ENCODE assay signal across 1 cellular context in genomic region chr16:4116328-4117249, GRCh38.
TF ChIP-seq lines count a peak whose summit lies in the region.

ADCY9 (minus strand) TSS chr16:4116442; CDS start chr16:4115442, 1,000 bp downstream.

TF ChIP-seq in HEK293, 187 proteins besides CTCF, POLR2A, EP300 and RAD21 (continued from another document and continues in another):
- TF ChIP-seq ZNF362 (tag by site-specific recombination; IDR thresholded peaks at IDR 0.05) (no peak), ATF2 (tag by site-specific recombination; IDR thresholded peaks at IDR 0.05; ENCODE audit: low read depth) (no peak), ZNF626 (tag by site-specific recombination; IDR thresholded peaks at IDR 0.05) (no peak), KLF17 (tag by site-specific recombination; IDR thresholded peaks at IDR 0.05) (no peak), ZNF114 (tag by site-specific recombination; IDR thresholded peaks at IDR 0.05) (no peak), GLIS1 (tag by site-specific recombination; IDR thresholded peaks at IDR 0.05) (peak; percentile 23; the same call in 1 of the 2 replicates), ZNF501 (tag by site-specific recombination; IDR thresholded peaks at IDR 0.05) (0 out of 2 replicates have a peak, but pooled peaks have one; percentile 30), OVOL3 (tag by site-specific recombination; IDR thresholded peaks at IDR 0.05) (no peak), INSM2 (tag by site-specific recombination; IDR thresholded peaks at IDR 0.05) (no peak), ZBTB20 (tag by site-specific recombination; IDR thresholded peaks at IDR 0.05) (peak; percentile 61; the same call in 1 of the 2 replicates), ZNF48 (tag by site-specific recombination; IDR thresholded peaks at IDR 0.05) (no peak), ZNF600 (tag by site-specific recombination; IDR thresholded peaks at IDR 0.05) (peak; percentile 34; the same call in 1 of the 2 replicates), ZNF280D (tag by site-specific recombination; IDR thresholded peaks at IDR 0.05) (no peak), ZNF335 (tag by site-specific recombination; conservative IDR thresholded peaks at IDR 0.05) (peak; percentile 75), KLF10 (tag by site-specific recombination; IDR thresholded peaks at IDR 0.05) (peak; percentile 72), GLIS2 (tag by site-specific recombination; IDR thresholded peaks at IDR 0.05) (peak; percentile 44; the same call in 1 of the 2 replicates), SP7 (tag by site-specific recombination; IDR thresholded peaks at IDR 0.05) (0 out of 2 replicates have a peak, but pooled peaks have one; percentile 41), ZIC2 (tag by site-specific recombination; IDR thresholded peaks at IDR 0.05) (peak; percentile 65), ZNF768 (tag by site-specific recombination; IDR thresholded peaks at IDR 0.05) (no peak), PRDM2 (tag by site-specific recombination; IDR thresholded peaks at IDR 0.05; ENCODE audit: borderline replicate concordance) (no peak), ZNF248 (tag by site-specific recombination; IDR thresholded peaks at IDR 0.05) (no peak), ZSCAN18 (tag by site-specific recombination; IDR thresholded peaks at IDR 0.05) (no peak), ZNF398 (tag by site-specific recombination; IDR thresholded peaks at IDR 0.05) (no peak), ZBTB7A (tag by site-specific recombination; IDR thresholded peaks at IDR 0.05; ENCODE audit: low read depth) (0 out of 2 replicates have a peak, but pooled peaks have one; percentile 21), ZNF692 (tag by site-specific recombination; IDR thresholded peaks at IDR 0.05) (peak; percentile 92), HIC1 (tag by site-specific recombination; IDR thresholded peaks at IDR 0.05) (no peak)
